ENCODE assay signal across 10 cellular contexts in the genomic region with DNA sequence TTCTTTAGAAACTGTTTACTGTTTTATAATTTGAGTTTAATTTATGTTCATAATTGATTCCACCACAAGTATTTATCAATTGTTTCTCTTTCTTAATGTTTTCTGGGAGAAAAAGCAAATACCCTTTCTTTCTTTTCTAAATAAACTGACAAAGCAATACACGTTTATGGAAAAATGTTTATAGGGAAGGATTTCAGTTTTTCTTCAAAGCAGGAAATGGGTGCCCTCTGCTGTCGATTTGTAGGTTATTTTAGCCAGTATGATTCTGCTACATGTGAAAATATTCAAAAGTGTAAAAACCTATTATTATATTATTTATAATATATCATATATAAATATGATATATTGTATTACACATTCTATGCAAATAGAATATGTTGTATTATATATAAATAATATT.
A peak's percentile ranks its signal among the peaks of the same experiment; 100 is the strongest.
DNase-seq lines count a peak whose midpoint lies in the region; ATAC-seq and TF ChIP-seq lines count a peak whose summit lies in the region.
"Had no signal": no experiment of that assay in that cellular context is flagged by ENCODE, and none has a peak within 500 bp of the region (broad histone marks: within the 10 kb centered on the region; RNA-seq: fewer than 3 reads in every experiment).

No MANE protein-coding gene starts in this region.

- no peaks in the 10 kb centered on the region for H3K9me3 ChIP-seq in HAP-1
- no peaks in the 10 kb centered on the region for H3K9me3 ChIP-seq in aorta (ENCODE audit: control insufficient read depth, low read length)
- H3K9me3 ChIP-seq in stomach, result no peaks in the 10 kb centered on the region
- H3K9me3 ChIP-seq: neutrophil had no signal

- no peak for TF ChIP-seq POLR2A in stomach (IDR thresholded peaks at IDR 0.05)

- H3K4me1 ChIP-seq in HAP-1 (0 out of 2 replicates have a peak, but pooled peaks cover 3% of the 10 kb centered on the region), aorta (ENCODE audit: control insufficient read depth in 1 of 2, insufficient read depth in 2 of 2, low read length in 2 of 2) (no peaks in the 10 kb centered on the region), stomach (no peaks in the 10 kb centered on the region)

- DNase-seq in A172 (ENCODE audit: low spot score) (peak; percentile 2), HAP-1 (ENCODE audit: low spot score in 2 of 2) (peak; percentile 42 to 54), SHP77 (lab: John Stamatoyannopoulos, UW) (peak; percentile 26 to 50), glomerular visceral epithelial cell (ENCODE audit: extremely low spot score) (peak; percentile 27), aorta (no peak), stomach (no peak)
- DNase-seq: activated CD4-positive, alpha-beta T cell treated with anti-CD3 and anti-CD28 coated beads for 48 hours had no signal

- H3K27me3 ChIP-seq in HAP-1 (ENCODE audit: low read depth), result no peaks in the 10 kb centered on the region
- no peaks in the 10 kb centered on the region for H3K27me3 ChIP-seq in aorta (ENCODE audit: control insufficient read depth in 1 of 2, insufficient read depth in 2 of 2, low read length in 1 of 2)
- H3K27me3 ChIP-seq in stomach, result no peaks in the 10 kb centered on the region
- H3K27me3 ChIP-seq: neutrophil had no signal

- in situ Hi-C loops in HAP-1 (cut with MboI; ENCODE audit: low sequenced_read_pairs), result loop anchor here (25.0 kb wide), 1 partner anchor 1177 kb away; no protein-coding TSS in a partner anchor

- intact Hi-C loops in aorta (cut with DNase I) (no loop called here), stomach (cut with DNase I; ENCODE audit: low total_unique reads) (no loop called here)

- H3K36me3 ChIP-seq in HAP-1 (replicated peaks), result no peaks in the 10 kb centered on the region
- H3K36me3 ChIP-seq in aorta (ENCODE audit: control insufficient read depth in 1 of 2, insufficient read depth in 2 of 2, low read length in 1 of 2), result no peaks in the 10 kb centered on the region
- H3K36me3 ChIP-seq in stomach, result no peaks in the 10 kb centered on the region
- H3K36me3 ChIP-seq: neutrophil had no signal

- peak in 2 of 7 experiments; percentile 19 to 23 for TF ChIP-seq CTCF in stomach (IDR thresholded peaks at IDR 0.05)

- no peak overlapping the region for H3K27ac ChIP-seq in aorta (ENCODE audit: low read depth in 1 of 2, low read length in 2 of 2)
- H3K27ac ChIP-seq in stomach, result no peak overlapping the region
- H3K27ac ChIP-seq: neutrophil had no signal

- TF ChIP-seq EP300 in stomach (IDR thresholded peaks at IDR 0.05), result no peak

- ATAC-seq in GM18858 (IDR thresholded peaks at IDR 0.05; ENCODE audit: unreplicated experiment) (no peak), esophagus mucosa (no peak), aorta (ENCODE audit: low FRiP score) (no peak)

- WGBS in aorta, 2 donors, result 0 to 2% methylated on average over 2 of the region's 2 CpGs
- 1 to 4% (median 2%) methylated on average over 2 of the region's 2 CpGs for WGBS in stomach, 5 donors

- H3K4me3 ChIP-seq in HAP-1 (no peak overlapping the region), aorta (ENCODE audit: low read length in 2 of 2) (no peak overlapping the region), stomach (no peak overlapping the region)

Comparison
In these comparisons a context has a peak if more than half of its experiments do, and no peak if none do; other contexts are left out.
1. DNase-seq: peak in A172 (single experiment), HAP-1 (2 of 2), SHP77 (2 of 2) and glomerular visceral epithelial cell (single experiment); none in aorta (0 of 2) and stomach (single experiment).